In genomic region chr1:214337015-214337414, GRCh38 we compare ENCODE assay signal across 1 cellular context.
TF ChIP-seq lines count a peak whose summit lies in the region.

No MANE protein-coding gene starts in this region.

TF ChIP-seq in H1, 55 proteins besides CTCF, POLR2A, EP300 and RAD21:
- TF ChIP-seq TAF7 (optimal IDR thresholded peaks at IDR 0.05; ENCODE audit: borderline replicate concordance, low read depth, low read length) (no peak), E2F6 (IDR thresholded peaks at IDR 0.05) (no peak), JUN (IDR thresholded peaks at IDR 0.05; ENCODE audit: low read depth, low read length) (no peak), CHD7 (IDR thresholded peaks at IDR 0.05; ENCODE audit: insufficient replicate concordance, low read length) (no peak), RNF2 (IDR thresholded peaks at IDR 0.05; ENCODE audit: borderline replicate concordance, low read depth, low read length, missing control alignments, poor library complexity, severe bottlenecking) (no peak), NANOG (IDR thresholded peaks at IDR 0.05; ENCODE audit: insufficient read depth, low read depth, low read length, poor library complexity, severe bottlenecking) (no peak), FOSL1 (IDR thresholded peaks at IDR 0.05; ENCODE audit: insufficient read depth, low read depth, low read length) (no peak), RXRA (IDR thresholded peaks at IDR 0.05; ENCODE audit: insufficient read depth, low read depth, low read length) (no peak), SP4 (IDR thresholded peaks at IDR 0.05; ENCODE audit: low read length) (no peak), CREB1 (IDR thresholded peaks at IDR 0.05) (no peak), ATF2 (IDR thresholded peaks at IDR 0.05; ENCODE audit: low read length) (no peak), NRF1 (IDR thresholded peaks at IDR 0.05; ENCODE audit: low read depth, low read length) (no peak), RFX5 (IDR thresholded peaks at IDR 0.05; ENCODE audit: borderline replicate concordance, low read depth, low read length) (no peak), CBX5 (IDR thresholded peaks at IDR 0.05; ENCODE audit: low read depth, low read length) (no peak), HDAC6 (IDR thresholded peaks at IDR 0.05; ENCODE audit: low read depth, low read length) (no peak), TEAD4 (IDR thresholded peaks at IDR 0.05; ENCODE audit: low read depth, low read length) (no peak), SRF (IDR thresholded peaks at IDR 0.05; ENCODE audit: low read depth, low read length) (no peak), CEBPB (IDR thresholded peaks at IDR 0.05; ENCODE audit: low read depth, low read length) (no peak), USF2 (IDR thresholded peaks at IDR 0.05; ENCODE audit: low read length) (no peak), TAF1 (IDR thresholded peaks at IDR 0.05; ENCODE audit: low read depth, low read length) (no peak)
